ENCODE assay signal across 29 cellular contexts in the genomic region with DNA sequence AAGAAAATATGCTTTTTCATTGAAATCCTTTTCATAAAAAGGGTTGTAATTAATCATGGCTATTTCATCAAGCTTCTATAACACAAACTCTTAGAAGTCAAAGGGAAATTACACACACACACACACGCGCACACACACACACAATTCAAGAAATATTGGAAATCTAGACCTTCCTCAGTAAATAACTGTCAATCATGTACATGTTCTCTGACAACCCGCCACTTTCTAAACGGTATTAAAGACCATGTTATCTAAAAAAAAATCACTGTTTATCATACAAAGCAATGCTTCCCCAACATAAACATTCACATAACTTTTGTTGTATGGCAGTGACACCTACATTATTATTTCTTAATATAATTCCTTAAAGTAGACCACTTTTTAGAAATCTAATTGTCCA.
"Had no signal": no experiment of that assay in that cellular context is flagged by ENCODE, and none has a peak within 500 bp of the region (broad histone marks: within the 10 kb centered on the region; RNA-seq: fewer than 3 reads in every experiment).

No MANE protein-coding gene starts in this region.

- H3K4me1 ChIP-seq: stomach, suprapubic skin, testis, thyroid gland, tibial artery, tibial nerve, transverse colon, upper lobe of left lung, upper lobe of right lung, uterus, vagina had no signal

- DNase-seq: stimulated activated CD4-positive, alpha-beta T cell treated with anti-CD3 and anti-CD28 coated beads, Interleukin-2, amount 100 ng/mL, for 48 hours; stimulated activated CD4-positive, alpha-beta T cell treated with anti-CD3 and anti-CD28 coated beads, Interleukin-4, amount 100 ng/mL, for 1 hour; stimulated activated CD4-positive, alpha-beta T cell treated with anti-CD3 and anti-CD28 coated beads, Interleukin-4, amount 100 ng/mL, for 24 hours; stimulated activated CD4-positive, alpha-beta T cell treated with anti-CD3 and anti-CD28 coated beads, Interleukin-4, amount 100 ng/mL, for 4 hours; stimulated activated CD8-positive, alpha-beta memory T cell treated with anti-CD3 and anti-CD28 coated beads, Interleukin-4, amount 100 ng/mL, for 48 hours; stimulated activated naive B cell treated with anti-CD40 and anti-IgM and Interleukin-4, amounts not matched to agents 10 μg/mL and 1 μg/mL and 100 μg/mL, for 72 hours; stimulated activated naive CD4-positive, alpha-beta T cell; stimulated activated naive CD4-positive, alpha-beta T cell treated with Interleukin-2 at 50 U/mL for 16 hours; stimulated activated naive CD8-positive, alpha-beta T cell treated with anti-CD3 and anti-CD28 coated beads, Interleukin-15, amount 100 ng/mL, for 72 hours; stimulated activated naive CD8-positive, alpha-beta T cell treated with anti-CD3 and anti-CD28 coated beads, Interleukin-15, Interleukin-2, amounts not matched to agents 100 U/mL and 50 U/mL, for 24 hours; stomach; substantia nigra; testis; thyroid gland; tibial artery; transverse colon; trophoblast cell; upper lobe of left lung; upper lobe of right lung; uterus had no signal

- H3K27ac ChIP-seq: stomach, suprapubic skin, testis, thoracic aorta, thyroid gland, tibial artery, tibial nerve, transverse colon, upper lobe of left lung, upper lobe of right lung, uterus, vagina had no signal

- H3K36me3 Mint-ChIP-seq: stimulated activated effector memory CD8-positive, alpha-beta T cell treated with anti-CD3 and anti-CD28 coated beads, Interleukin-12 subunit alpha, Interleukin-12 subunit beta, amount 100 ng/mL, for 72 hours; stimulated activated memory B cell treated with anti-CD40 and anti-IgM and Interleukin-4, amounts not matched to agents 10 μg/mL and 1 μg/mL and 100 μg/mL, for 72 hours; stimulated activated naive B cell treated with anti-CD40 and anti-IgM and Interleukin-4, amounts not matched to agents 10 μg/mL and 1 μg/mL and 100 μg/mL, for 72 hours; type B pancreatic cell had no signal

- H3K4me1 Mint-ChIP-seq: stimulated activated effector memory CD8-positive, alpha-beta T cell treated with anti-CD3 and anti-CD28 coated beads, Interleukin-12 subunit alpha, Interleukin-12 subunit beta, amount 100 ng/mL, for 72 hours; stimulated activated memory B cell treated with anti-CD40 and anti-IgM and Interleukin-4, amounts not matched to agents 10 μg/mL and 1 μg/mL and 100 μg/mL, for 72 hours; stimulated activated naive B cell treated with anti-CD40 and anti-IgM and Interleukin-4, amounts not matched to agents 10 μg/mL and 1 μg/mL and 100 μg/mL, for 72 hours had no signal

- H3K36me3 ChIP-seq: stomach, suprapubic skin, thoracic aorta, thyroid gland, tibial artery, tibial nerve, transverse colon, upper lobe of left lung, upper lobe of right lung, uterus, vagina had no signal

- H3K4me3 ChIP-seq: stomach, suprapubic skin, testis, thoracic aorta, thyroid gland, tibial artery, tibial nerve, transverse colon, upper lobe of left lung, upper lobe of right lung, uterus, vagina had no signal

- H3K9me3 Mint-ChIP-seq: stimulated activated effector memory CD8-positive, alpha-beta T cell treated with anti-CD3 and anti-CD28 coated beads, Interleukin-12 subunit alpha, Interleukin-12 subunit beta, amount 100 ng/mL, for 72 hours; stimulated activated memory B cell treated with anti-CD40 and anti-IgM and Interleukin-4, amounts not matched to agents 10 μg/mL and 1 μg/mL and 100 μg/mL, for 72 hours; stimulated activated naive B cell treated with anti-CD40 and anti-IgM and Interleukin-4, amounts not matched to agents 10 μg/mL and 1 μg/mL and 100 μg/mL, for 72 hours; stimulated activated naive CD8-positive, alpha-beta T cell treated with anti-CD3 and anti-CD28 coated beads, Interleukin-15, amount 100 ng/mL, for 72 hours; stimulated activated naive CD8-positive, alpha-beta T cell treated with anti-CD3 and anti-CD28 coated beads, Interleukin-15, Interleukin-2, amounts not matched to agents 100 ng/mL and 50 ng/mL, for 24 hours; type B pancreatic cell had no signal

- H3K9me3 ChIP-seq: stomach, suprapubic skin, testis, thoracic aorta, thyroid gland, tibial artery, tibial nerve, transverse colon, upper lobe of left lung, upper lobe of right lung, uterus, vagina had no signal

- FAIRE-seq: urothelium cell line had no signal

- H3K27me3 ChIP-seq: stomach, suprapubic skin, testis, thyroid gland, tibial artery, tibial nerve, transverse colon, upper lobe of left lung, upper lobe of right lung, uterus, vagina had no signal

- H3K4me3 Mint-ChIP-seq: stimulated activated effector memory CD8-positive, alpha-beta T cell treated with anti-CD3 and anti-CD28 coated beads, Interleukin-12 subunit alpha, Interleukin-12 subunit beta, amount 100 ng/mL, for 72 hours; stimulated activated memory B cell treated with anti-CD40 and anti-IgM and Interleukin-4, amounts not matched to agents 10 μg/mL and 1 μg/mL and 100 μg/mL, for 72 hours; stimulated activated naive B cell treated with anti-CD40 and anti-IgM and Interleukin-4, amounts not matched to agents 10 μg/mL and 1 μg/mL and 100 μg/mL, for 72 hours; stimulated activated naive CD8-positive, alpha-beta T cell treated with anti-CD3 and anti-CD28 coated beads, Interleukin-15, amount 100 ng/mL, for 72 hours; stimulated activated naive CD8-positive, alpha-beta T cell treated with anti-CD3 and anti-CD28 coated beads, Interleukin-15, Interleukin-2, amounts not matched to agents 100 ng/mL and 50 ng/mL, for 24 hours; type B pancreatic cell had no signal

- H3K27me3 Mint-ChIP-seq: stimulated activated memory B cell treated with anti-CD40 and anti-IgM and Interleukin-4, amounts not matched to agents 10 μg/mL and 1 μg/mL and 100 μg/mL, for 72 hours had no signal

- H3K27ac Mint-ChIP-seq: stimulated activated effector memory CD8-positive, alpha-beta T cell treated with anti-CD3 and anti-CD28 coated beads, Interleukin-12 subunit alpha, Interleukin-12 subunit beta, amount 100 ng/mL, for 72 hours; stimulated activated memory B cell treated with anti-CD40 and anti-IgM and Interleukin-4, amounts not matched to agents 10 μg/mL and 1 μg/mL and 100 μg/mL, for 72 hours; stimulated activated naive B cell treated with anti-CD40 and anti-IgM and Interleukin-4, amounts not matched to agents 10 μg/mL and 1 μg/mL and 100 μg/mL, for 72 hours; stimulated activated naive CD8-positive, alpha-beta T cell treated with anti-CD3 and anti-CD28 coated beads, Interleukin-15, amount 100 ng/mL, for 72 hours; stimulated activated naive CD8-positive, alpha-beta T cell treated with anti-CD3 and anti-CD28 coated beads, Interleukin-15, Interleukin-2, amounts not matched to agents 100 ng/mL and 50 ng/mL, for 24 hours; type B pancreatic cell had no signal
